In the genomic region with DNA sequence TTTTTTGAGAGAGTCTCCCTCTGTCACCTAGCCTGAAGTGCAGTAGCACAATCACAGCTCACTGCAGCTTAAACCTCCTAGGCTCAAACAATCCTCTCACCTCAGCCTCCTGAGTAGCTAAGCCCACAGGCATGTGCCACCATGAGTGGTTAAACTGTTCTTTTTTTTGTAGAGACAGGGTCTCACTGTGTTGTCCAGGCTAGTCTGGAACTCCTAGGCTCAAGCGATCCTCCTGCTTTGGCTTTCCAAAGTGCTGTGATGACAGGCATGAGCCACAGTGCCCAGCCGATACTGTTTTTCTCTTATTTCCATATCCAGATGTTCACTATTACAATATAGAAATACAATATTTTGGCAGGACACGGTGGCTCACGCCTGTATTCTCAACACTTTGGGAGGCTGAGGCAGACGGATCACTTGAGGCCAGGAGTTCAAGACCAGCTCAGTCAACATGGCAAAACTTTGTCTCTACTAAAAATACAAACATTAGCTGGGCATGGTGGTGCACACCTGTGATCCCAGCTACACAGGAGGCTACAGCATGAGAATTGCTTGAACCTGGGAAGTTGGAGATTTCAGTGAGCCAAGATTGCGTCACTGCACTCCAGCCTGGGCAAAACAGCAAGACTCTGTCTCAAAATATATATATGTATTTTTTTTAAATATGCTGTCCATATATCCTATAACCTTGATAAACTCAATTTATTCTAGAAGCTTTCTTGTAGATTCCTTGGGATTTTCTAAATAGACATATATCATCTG, we compare ENCODE assay signal across 17 cellular contexts.
"Had no signal": no experiment of that assay in that cellular context is flagged by ENCODE, and none has a peak within 500 bp of the region (broad histone marks: within the 10 kb centered on the region; RNA-seq: fewer than 3 reads in every experiment).

No MANE protein-coding gene starts in this region.

- H3K9me3 ChIP-seq: esophagus muscularis mucosa, gastrocnemius medialis, heart right ventricle, mucosa of descending colon, neutrophil, sigmoid colon, testis, tibial nerve had no signal

- H3K4me3 ChIP-seq: esophagus muscularis mucosa, gastrocnemius medialis, heart right ventricle, mucosa of descending colon, sigmoid colon, skin epidermis, testis, tibial nerve had no signal

- H3K27ac Mint-ChIP-seq: stimulated activated naive CD8-positive, alpha-beta T cell treated with anti-CD3 and anti-CD28 coated beads, Interleukin-15, amount 100 ng/mL, for 72 hours had no signal

- H3K4me3 Mint-ChIP-seq: effector memory CD8-positive, alpha-beta T cell; stimulated activated naive B cell treated with anti-CD40 and anti-IgM and Interleukin-4, amounts not matched to agents 10 μg/mL and 1 μg/mL and 100 μg/mL, for 72 hours; stimulated activated naive CD8-positive, alpha-beta T cell treated with anti-CD3 and anti-CD28 coated beads, Interleukin-15, amount 100 ng/mL, for 72 hours had no signal

- H3K27me3 Mint-ChIP-seq: effector memory CD8-positive, alpha-beta T cell; naive thymus-derived CD8-positive, alpha-beta T cell; stimulated activated naive B cell treated with anti-CD40 and anti-IgM and Interleukin-4, amounts not matched to agents 10 μg/mL and 1 μg/mL and 100 μg/mL, for 72 hours; stimulated activated naive CD8-positive, alpha-beta T cell treated with anti-CD3 and anti-CD28 coated beads, Interleukin-15, amount 100 ng/mL, for 72 hours had no signal

- ATAC-seq: effector memory CD8-positive, alpha-beta T cell; gastrocnemius medialis; heart right ventricle; mucosa of descending colon; naive thymus-derived CD8-positive, alpha-beta T cell; stimulated activated naive B cell treated with anti-CD40 and anti-IgM and Interleukin-4, amounts not matched to agents 10 μg/mL and 1 μg/mL and 100 μg/mL, for 72 hours; stimulated activated naive CD8-positive, alpha-beta T cell treated with anti-CD3 and anti-CD28 coated beads, Interleukin-15, amount 100 ng/mL, for 72 hours had no signal

- DNase-seq: effector memory CD8-positive, alpha-beta T cell; gastrocnemius medialis; heart right ventricle; islet precursor cell; mucosa of descending colon; naive thymus-derived CD8-positive, alpha-beta T cell; sigmoid colon; stimulated activated CD4-positive, alpha-beta T cell treated with anti-CD3 and anti-CD28 coated beads, Interleukin-2, amount 100 ng/mL, for 24 hours; stimulated activated CD4-positive, alpha-beta T cell treated with anti-CD3 and anti-CD28 coated beads, Interleukin-4, amount 100 ng/mL, for 4 hours; stimulated activated naive B cell treated with anti-CD40 and anti-IgM and Interleukin-4, amounts not matched to agents 10 μg/mL and 1 μg/mL and 100 μg/mL, for 72 hours; stimulated activated naive CD8-positive, alpha-beta T cell treated with anti-CD3 and anti-CD28 coated beads, Interleukin-15, amount 100 ng/mL, for 72 hours; testis had no signal

- H3K27ac ChIP-seq: epithelial cell of prostate, esophagus muscularis mucosa, gastrocnemius medialis, heart right ventricle, neutrophil, sigmoid colon, skin epidermis, testis, tibial nerve had no signal

- H3K9me3 Mint-ChIP-seq: effector memory CD8-positive, alpha-beta T cell; naive thymus-derived CD8-positive, alpha-beta T cell; stimulated activated naive B cell treated with anti-CD40 and anti-IgM and Interleukin-4, amounts not matched to agents 10 μg/mL and 1 μg/mL and 100 μg/mL, for 72 hours had no signal

- H3K27me3 ChIP-seq: esophagus muscularis mucosa, gastrocnemius medialis, heart right ventricle, neutrophil, sigmoid colon, testis, tibial nerve had no signal

- H3K36me3 ChIP-seq: gastrocnemius medialis, neutrophil, sigmoid colon had no signal
